In genomic region chr3:62874398-62875102, GRCh38 we compare ENCODE assay signal across 8 cellular contexts. TPM values are rescaled to one million over a fixed set of nuclear protein-coding genes. Genes with fewer than 3 reads are reported as not detected.
DNase-seq lines count a peak whose midpoint lies in the region; ATAC-seq and TF ChIP-seq lines count a peak whose summit lies in the region.

No MANE protein-coding gene starts in this region.

- H3K9me3 ChIP-seq in lower lobe of right lung (no peaks in the 10 kb centered on the region), uterus (no peaks in the 10 kb centered on the region)

- H3K27me3 ChIP-seq in lower lobe of right lung (ENCODE audit: low read depth) (peaks cover 48% of the 10 kb centered on the region), uterus (peaks cover 0 to 24% of the 10 kb centered on the region in 2 donors)

- H3K27ac ChIP-seq in lower lobe of right lung: no peak overlapping the region
- no peak overlapping the region for H3K27ac ChIP-seq in uterus

- peaks cover 46% of the 10 kb centered on the region for H3K27me3 Mint-ChIP-seq in brain

- H3K4me3 ChIP-seq in lower lobe of right lung (peak overlapping the region; percentile 47), uterus (peak overlapping the region; percentile 1 to 34)

- ATAC-seq in Right ventricle myocardium inferior (peak; percentile 31), lower lobe of right lung (peak in 1 of 2 donors; percentile 43), HG03378 (IDR thresholded peaks at IDR 0.05; ENCODE audit: unreplicated experiment) (no peak)

- TF ChIP-seq CTCF in brain (conservative IDR thresholded peaks at IDR 0.05): no peak
- TF ChIP-seq CTCF in lower lobe of right lung (IDR thresholded peaks at IDR 0.05): no peak
- no peak for TF ChIP-seq CTCF in uterus (IDR thresholded peaks at IDR 0.05)

- intact Hi-C loops in Right ventricle myocardium inferior (cut with DNase I): no loop called here
- intact Hi-C loops in cardiac septum (cut with DNase I): loop anchor here (2.0 to 5.0 kb wide), 2 partner anchors 207 to 318 kb away; no protein-coding TSS in a partner anchor
- intact Hi-C loops in lower lobe of right lung (cut with DNase I): no loop called here
- intact Hi-C loops in uterus (cut with DNase I; ENCODE audit: low total_unique reads): no loop called here

- peak overlapping the region in 4 of 5 experiments; percentile 77 to 95 (median 90) for H3K27ac Mint-ChIP-seq in brain

- H3K36me3 ChIP-seq in lower lobe of right lung (no peaks in the 10 kb centered on the region), uterus (no peaks in the 10 kb centered on the region)

- peaks cover 9% of the 10 kb centered on the region for H3K4me1 ChIP-seq in lower lobe of right lung
- H3K4me1 ChIP-seq in uterus: peaks cover 0 to 14% of the 10 kb centered on the region in 2 donors

- peaks cover 0 to 12% (median 0%) of the 10 kb centered on the region in 5 experiments for H3K9me3 Mint-ChIP-seq in brain

- DNase-seq in Right ventricle myocardium inferior (ENCODE audit: missing footprints) (no peak), cardiac septum (ENCODE audit: low spot score) (no peak), lower lobe of right lung (peak; percentile 17), uterus (no peak), NOMO-1 treated with dmso at 0.1 percent for 144 hours (lab: John Stamatoyannopoulos, UW; ENCODE audit: unreplicated experiment) (no peak), SIG-M5 treated with dmso at 0.1 percent for 504 hours (lab: John Stamatoyannopoulos, UW; ENCODE audit: unreplicated experiment) (no peak)

- no peak for TF ChIP-seq POLR2A in uterus (IDR thresholded peaks at IDR 0.05)

- peak overlapping the region; percentile 90 to 94 (median 93) for H3K4me3 Mint-ChIP-seq in brain

- peaks cover 43% of the 10 kb centered on the region for H3K4me1 Mint-ChIP-seq in brain

- H3K36me3 Mint-ChIP-seq in brain: no peaks in the 10 kb centered on the region

RNA-seq across cellular contexts. Expression of gene CADPS, which starts 0.7 kb away (rescaled TPM):
- total RNA-seq in Right ventricle myocardium inferior (10.4 TPM), cardiac septum (45.1 TPM), lower lobe of right lung (2.7 TPM), uterus (10 to 100 TPM in 1 of 4 donors, under 1 TPM in 1, not detected in 2; 0.82 to 13.2 TPM)
- polyA plus RNA-seq in brain (ENCODE audit: insufficient read depth, low read depth, low replicate concordance): 34.1 TPM
